Comparison of ENCODE assay signal across 9 cellular contexts in genomic region chr1:38152351-38153082, GRCh38.
DNase-seq lines count a peak whose midpoint lies in the region; ATAC-seq and TF ChIP-seq lines count a peak whose summit lies in the region.
"Had no signal": no experiment of that assay in that cellular context is flagged by ENCODE, and none has a peak within 500 bp of the region (broad histone marks: within the 10 kb centered on the region; RNA-seq: fewer than 3 reads in every experiment).

No MANE protein-coding gene starts in this region.

- TF ChIP-seq CTCF in RWPE1 (conservative IDR thresholded peaks at IDR 0.05; ENCODE audit: low read depth) (no peak), osteocyte (IDR thresholded peaks at IDR 0.05) (peak; percentile 9)

- no peak overlapping the region for H3K27ac Mint-ChIP-seq in osteocyte (ENCODE audit: unreplicated experiment)
- H3K27ac Mint-ChIP-seq in naive thymus-derived CD8-positive, alpha-beta T cell: no peak overlapping the region

- peak; percentile 97 for DNase-seq in NCI-H1092 treated with DMSO at 0.1 percent for 48 hours (lab: John Stamatoyannopoulos, UW)
- DNase-seq in RWPE1 (ENCODE audit: low spot score): peak; percentile 23
- DNase-seq in osteocyte (ENCODE audit: extremely low spot score, unreplicated experiment): no peak
- DNase-seq in D341Med (ENCODE audit: low spot score): no peak
- DNase-seq in naive thymus-derived CD8-positive, alpha-beta T cell: no peak

- ATAC-seq in GM18907 (IDR thresholded peaks at IDR 0.05; ENCODE audit: unreplicated experiment) (peak; percentile 61), HG03135 (IDR thresholded peaks at IDR 0.05; ENCODE audit: unreplicated experiment) (no peak), GM18517 (IDR thresholded peaks at IDR 0.05; ENCODE audit: unreplicated experiment) (no peak)
- no peak for ATAC-seq in naive thymus-derived CD8-positive, alpha-beta T cell

- no peaks in the 10 kb centered on the region for H3K36me3 Mint-ChIP-seq in osteocyte (ENCODE audit: unreplicated experiment)
- H3K36me3 Mint-ChIP-seq in naive thymus-derived CD8-positive, alpha-beta T cell: peaks cover 0 to 8% (median 0%) of the 10 kb centered on the region in 3 donors

- no peak overlapping the region for H3K27ac ChIP-seq in RWPE1
- H3K27ac ChIP-seq: breast epithelium had no signal

- peaks cover 29% of the 10 kb centered on the region for H3K27me3 Mint-ChIP-seq in osteocyte (ENCODE audit: unreplicated experiment)
- peaks cover 20 to 55% (median 24%) of the 10 kb centered on the region in 5 donors for H3K27me3 Mint-ChIP-seq in naive thymus-derived CD8-positive, alpha-beta T cell

- peaks cover 10% of the 10 kb centered on the region for H3K9me3 Mint-ChIP-seq in osteocyte (ENCODE audit: unreplicated experiment)
- peaks cover 0 to 15% (median 3%) of the 10 kb centered on the region in 9 donors for H3K9me3 Mint-ChIP-seq in naive thymus-derived CD8-positive, alpha-beta T cell

- no peak overlapping the region for H3K4me3 Mint-ChIP-seq in osteocyte (ENCODE audit: unreplicated experiment)
- no peak overlapping the region for H3K4me3 Mint-ChIP-seq in naive thymus-derived CD8-positive, alpha-beta T cell

- no peaks in the 10 kb centered on the region for H3K4me1 Mint-ChIP-seq in osteocyte (ENCODE audit: unreplicated experiment)
- no peaks in the 10 kb centered on the region for H3K4me1 Mint-ChIP-seq in naive thymus-derived CD8-positive, alpha-beta T cell

- CTCF ChIA-PET in RWPE1 (lab: Yijun Ruan, JAX): interaction anchor here (0.6 to 2.1 kb wide), 7 partner anchors 40 to 585 kb away, joined by 3 to 10 read pairs (median 4); no protein-coding TSS in a partner anchor

- POLR2A ChIA-PET in RWPE1 (lab: Yijun Ruan, JAX; ENCODE audit: low non-redundant PET): no interaction called here
- POLR2A ChIA-PET in naive thymus-derived CD8-positive, alpha-beta T cell (lab: Charles Lee): no interaction called here

Comparison
In these comparisons a context has a peak if more than half of its experiments do, and no peak if none do; other contexts are left out.
1. DNase-seq: peak in NCI-H1092 treated with DMSO at 0.1 percent for 48 hours (single experiment) and RWPE1 (single experiment); none in osteocyte (single experiment), D341Med (single experiment) and naive thymus-derived CD8-positive, alpha-beta T cell (0 of 10).